ENCODE assay signal across 11 cellular contexts in the genomic region with DNA sequence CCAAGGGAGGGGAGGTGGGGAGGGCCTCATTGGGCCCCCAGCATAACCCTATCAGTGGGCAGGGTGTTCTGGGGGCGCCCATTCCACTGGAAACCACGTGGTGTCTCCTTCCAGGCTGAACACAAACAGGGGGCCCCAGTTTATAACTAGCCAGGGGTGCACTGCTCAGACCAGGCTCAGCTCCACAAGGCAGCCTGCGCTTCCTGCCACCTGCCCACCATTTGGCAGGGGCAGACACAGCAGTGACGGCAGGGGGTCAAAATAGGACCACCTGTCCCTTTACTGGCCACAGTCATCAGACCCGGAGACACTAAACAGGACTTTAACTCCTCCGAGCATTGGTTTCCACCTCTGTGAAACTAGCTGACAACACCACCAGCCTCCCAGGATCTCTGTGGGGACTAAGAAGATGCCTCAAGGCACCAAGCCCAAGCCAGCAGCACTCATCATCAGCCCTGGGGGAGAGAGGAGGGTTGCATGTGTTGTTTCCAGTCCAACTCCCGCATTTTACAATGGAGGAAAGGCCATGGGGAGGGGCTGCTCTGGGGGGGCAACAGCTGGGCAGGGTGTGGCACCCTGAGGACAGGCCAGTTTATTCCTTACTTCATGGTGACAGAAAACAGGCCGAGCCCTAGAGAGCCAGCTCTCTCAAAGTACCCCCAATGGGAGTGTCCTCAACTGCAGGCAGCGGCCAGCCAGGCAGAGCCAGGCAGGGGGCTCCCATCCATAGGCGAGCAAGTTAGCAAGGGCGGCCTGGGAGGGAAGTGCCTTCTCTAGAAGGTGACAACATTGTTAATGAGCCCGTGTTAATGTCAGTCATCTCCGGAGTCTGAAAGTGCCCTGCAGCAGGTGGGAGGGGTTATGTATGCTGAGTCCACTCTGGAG.
DNase-seq lines count a peak whose midpoint lies in the region; ATAC-seq and TF ChIP-seq lines count a peak whose summit lies in the region.
"Had no signal": no experiment of that assay in that cellular context is flagged by ENCODE, and none has a peak within 500 bp of the region (broad histone marks: within the 10 kb centered on the region; RNA-seq: fewer than 3 reads in every experiment).

No MANE protein-coding gene starts in this region.

- peak overlapping the region; percentile 48 to 91 (median 71) for H3K27ac Mint-ChIP-seq in CD14-positive monocyte
- H3K27ac Mint-ChIP-seq in activated CD4-positive, alpha-beta T cell treated with anti-CD3 and anti-CD28 coated beads, Interleukin-2, amount 10 ng/mL, durations not matched to agents 7 days and 5 days: no peak overlapping the region
- H3K27ac Mint-ChIP-seq in activated T-cell treated with anti-CD3 and anti-CD28 coated beads, Interleukin-2, amount 50 U/mL, for 72 hours: no peak overlapping the region
- H3K27ac Mint-ChIP-seq: T-cell had no signal

- no peaks in the 10 kb centered on the region for H3K36me3 ChIP-seq in prostate gland

- no peak for TF ChIP-seq POLR2A in prostate gland (IDR thresholded peaks at IDR 0.05)

- CTCF ChIA-PET in activated CD4-positive, alpha-beta T cell treated with anti-CD3 and anti-CD28 coated beads, Interleukin-2, amount 10 ng/mL, durations not matched to agents 7 days and 5 days (lab: Charles Lee): interaction anchor here (1.4 kb wide), 1 partner anchor 23 kb away, joined by 3 read pairs; no protein-coding TSS in a partner anchor

- H3K4me1 ChIP-seq in prostate gland (replicated peaks): no peaks in the 10 kb centered on the region

- H3K36me3 Mint-ChIP-seq in CD14-positive monocyte: peaks cover 35 to 40% of the 10 kb centered on the region in 2 donors
- H3K36me3 Mint-ChIP-seq in activated CD4-positive, alpha-beta T cell treated with anti-CD3 and anti-CD28 coated beads, Interleukin-2, amount 10 ng/mL, durations not matched to agents 7 days and 5 days (ENCODE audit: low read depth): no peaks in the 10 kb centered on the region
- no peaks in the 10 kb centered on the region for H3K36me3 Mint-ChIP-seq in activated T-cell treated with anti-CD3 and anti-CD28 coated beads, Interleukin-2, amount 50 U/mL, for 72 hours (ENCODE audit: insufficient read depth in 2 of 2)
- H3K36me3 Mint-ChIP-seq: T-cell had no signal

- H3K9me3 Mint-ChIP-seq in CD14-positive monocyte: no peaks in the 10 kb centered on the region
- H3K9me3 Mint-ChIP-seq in activated CD4-positive, alpha-beta T cell treated with anti-CD3 and anti-CD28 coated beads, Interleukin-2, amount 10 ng/mL, durations not matched to agents 7 days and 5 days: no peaks in the 10 kb centered on the region
- no peaks in the 10 kb centered on the region for H3K9me3 Mint-ChIP-seq in activated T-cell treated with anti-CD3 and anti-CD28 coated beads, Interleukin-2, amount 50 U/mL, for 72 hours
- H3K9me3 Mint-ChIP-seq: T-cell had no signal

- H3K9me3 ChIP-seq in prostate gland: no peaks in the 10 kb centered on the region

- WGBS in prostate gland: 90% methylated on average over 13 of the region's 13 CpGs

- in situ Hi-C loops in GM13977 (cut with MboI; ENCODE audit: low pct_unique_long_range_greater_than_20kb, low sequenced_read_pairs, unreplicated experiment): no loop called here

- H3K27me3 Mint-ChIP-seq in CD14-positive monocyte (ENCODE audit: low read depth in 3 of 3): peaks cover 0 to 2% (median 0%) of the 10 kb centered on the region in 3 donors
- no peaks in the 10 kb centered on the region for H3K27me3 Mint-ChIP-seq in activated CD4-positive, alpha-beta T cell treated with anti-CD3 and anti-CD28 coated beads, Interleukin-2, amount 10 ng/mL, durations not matched to agents 7 days and 5 days
- no peaks in the 10 kb centered on the region for H3K27me3 Mint-ChIP-seq in activated T-cell treated with anti-CD3 and anti-CD28 coated beads, Interleukin-2, amount 50 U/mL, for 72 hours (ENCODE audit: low read depth)
- H3K27me3 Mint-ChIP-seq: T-cell had no signal

- POLR2A ChIA-PET in activated CD4-positive, alpha-beta T cell treated with anti-CD3 and anti-CD28 coated beads, Interleukin-2, amount 10 ng/mL, durations not matched to agents 7 days and 5 days (lab: Charles Lee): no interaction called here

- H3K4me3 Mint-ChIP-seq in CD14-positive monocyte: no peak overlapping the region
- no peak overlapping the region for H3K4me3 Mint-ChIP-seq in activated CD4-positive, alpha-beta T cell treated with anti-CD3 and anti-CD28 coated beads, Interleukin-2, amount 10 ng/mL, durations not matched to agents 7 days and 5 days
- no peak overlapping the region for H3K4me3 Mint-ChIP-seq in activated T-cell treated with anti-CD3 and anti-CD28 coated beads, Interleukin-2, amount 50 U/mL, for 72 hours
- H3K4me3 Mint-ChIP-seq: T-cell had no signal

- intact Hi-C loops in CD14-positive monocyte (cut with micrococcal nuclease) (loop anchor here in 1 of 2 donors (5.0 kb wide), 2 partner anchors 33 to 48 kb away; no protein-coding TSS in a partner anchor), prostate gland (cut with DNase I) (loop anchor here (10.0 kb wide), 1 partner anchor 120 kb away; no protein-coding TSS in a partner anchor)

- H3K27ac ChIP-seq in prostate gland: peak overlapping the region; percentile 11 to 47

- DNase-seq in CD14-positive monocyte (ENCODE audit: low spot score): no peak
- DNase-seq in RPMI7951 (ENCODE audit: low read depth): peak; percentile 93
- peak; percentile 58 to 70 for DNase-seq in foreskin fibroblast
- no peak for DNase-seq in prostate gland (ENCODE audit: low spot score)
- no peak for DNase-seq in GM13977 (ENCODE audit: low spot score)
- DNase-seq in RKO (ENCODE audit: low spot score): no peak
- DNase-seq in activated CD4-positive, alpha-beta T cell treated with anti-CD3 and anti-CD28 coated beads, Interleukin-2, amount 10 ng/mL, durations not matched to agents 7 days and 5 days: no peak
- DNase-seq in activated T-cell treated with anti-CD3 and anti-CD28 coated beads, Interleukin-2, amount 50 U/mL, for 72 hours: no peak
- DNase-seq: activated T-cell treated with anti-CD3 and anti-CD28 coated beads, Interleukin-2, amount 50 U/mL, for 1 hour; NCI-H2107; T-cell had no signal

- ATAC-seq in activated T-cell treated with anti-CD3 and anti-CD28 coated beads, Interleukin-2, amount 50 U/mL, for 72 hours (replicated peaks in 1 of 2): no peak
- ATAC-seq: T-cell had no signal

- no peaks in the 10 kb centered on the region for H3K27me3 ChIP-seq in prostate gland (replicated peaks; ENCODE audit: insufficient read depth)

- peaks cover 37% of the 10 kb centered on the region for H3K4me1 Mint-ChIP-seq in CD14-positive monocyte
- no peaks in the 10 kb centered on the region for H3K4me1 Mint-ChIP-seq in activated CD4-positive, alpha-beta T cell treated with anti-CD3 and anti-CD28 coated beads, Interleukin-2, amount 10 ng/mL, durations not matched to agents 7 days and 5 days
- H3K4me1 Mint-ChIP-seq in activated T-cell treated with anti-CD3 and anti-CD28 coated beads, Interleukin-2, amount 50 U/mL, for 72 hours (ENCODE audit: low read depth): no peaks in the 10 kb centered on the region

- H3K4me3 ChIP-seq in foreskin fibroblast (ENCODE audit: low read depth in 1 of 2, low read length in 2 of 2) (no peak overlapping the region), prostate gland (no peak overlapping the region)

- no peak for TF ChIP-seq CTCF in CD14-positive monocyte (IDR thresholded peaks at IDR 0.05)
- TF ChIP-seq CTCF in foreskin fibroblast (IDR thresholded peaks at IDR 0.05; ENCODE audit: low read depth, low read length): no peak
- TF ChIP-seq CTCF in prostate gland (IDR thresholded peaks at IDR 0.05): no peak
- no peak for TF ChIP-seq CTCF in GM13977 (IDR thresholded peaks at IDR 0.05; ENCODE audit: extremely low read depth, insufficient read depth, missing control alignments)

Comparison
In these comparisons a context has a peak if more than half of its experiments do, and no peak if none do; other contexts are left out.
1. DNase-seq: peak in RPMI7951 (single experiment) and foreskin fibroblast (2 of 2); none in CD14-positive monocyte (single experiment), prostate gland (single experiment), GM13977 (single experiment), RKO (single experiment), activated CD4-positive, alpha-beta T cell treated with anti-CD3 and anti-CD28 coated beads, Interleukin-2, amount 10 ng/mL, durations not matched to agents 7 days and 5 days (single experiment) and activated T-cell treated with anti-CD3 and anti-CD28 coated beads, Interleukin-2, amount 50 U/mL, for 72 hours (0 of 2).
2. H3K27ac Mint-ChIP-seq: peak in CD14-positive monocyte (7 of 7); none in activated CD4-positive, alpha-beta T cell treated with anti-CD3 and anti-CD28 coated beads, Interleukin-2, amount 10 ng/mL, durations not matched to agents 7 days and 5 days (single experiment) and activated T-cell treated with anti-CD3 and anti-CD28 coated beads, Interleukin-2, amount 50 U/mL, for 72 hours (single experiment).